Comparison of ENCODE assay signal across 17 cellular contexts in genomic region chr2:240383099-240383758, GRCh38. TPM values are rescaled to one million over a fixed set of nuclear protein-coding genes. Genes with fewer than 3 reads are reported as not detected.
A peak's percentile ranks its signal among the peaks of the same experiment; 100 is the strongest.
DNase-seq lines count a peak whose midpoint lies in the region; ATAC-seq and TF ChIP-seq lines count a peak whose summit lies in the region.
"Had no signal": no experiment of that assay in that cellular context is flagged by ENCODE, and none has a peak within 500 bp of the region (broad histone marks: within the 10 kb centered on the region; RNA-seq: fewer than 3 reads in every experiment).

No MANE protein-coding gene starts in this region.

- H3K27me3 Mint-ChIP-seq in CD14-positive monocyte (ENCODE audit: low read depth in 3 of 3) = peaks cover 0 to 10% (median 5%) of the 10 kb centered on the region in 3 donors

- peak overlapping the region in 1 of 7 donors; percentile 78 for H3K27ac Mint-ChIP-seq in CD14-positive monocyte
- H3K27ac Mint-ChIP-seq: CD8-positive, alpha-beta T cell; GM23338; IgD-negative memory B cell had no signal

- H3K9me3 ChIP-seq in psoas muscle = no peaks in the 10 kb centered on the region
- H3K9me3 ChIP-seq: HAP-1 had no signal

- peaks cover 0 to 5% (median 0%) of the 10 kb centered on the region in 7 donors for H3K9me3 Mint-ChIP-seq in CD14-positive monocyte
- H3K9me3 Mint-ChIP-seq: GM23338 had no signal

- in situ Hi-C loops in brain microvascular endothelial cell (cut with HindIII; ENCODE audit: low pct_ligation_motif_present, low sequenced_read_pairs) = no loop called here

- intact Hi-C loops in CD14-positive monocyte (cut with micrococcal nuclease) (no loop called here), left ventricle myocardium superior (cut with micrococcal nuclease) (no loop called here), psoas muscle (cut with DNase I) (no loop called here)

- 41 to 57% (median 51%) methylated on average over 16 to 17 of the region's 17 CpGs for WGBS in psoas muscle, 3 donors

- H3K4me1 ChIP-seq in psoas muscle = peaks cover 26% of the 10 kb centered on the region
- H3K4me1 ChIP-seq: HAP-1 had no signal

- no peak overlapping the region for H3K4me3 Mint-ChIP-seq in CD14-positive monocyte
- H3K4me3 Mint-ChIP-seq: CD8-positive, alpha-beta T cell; GM23338; IgD-negative memory B cell had no signal

- H3K4me3 ChIP-seq in psoas muscle (no peak overlapping the region), brain microvascular endothelial cell (ENCODE audit: low read depth, low read length) (no peak overlapping the region)
- H3K4me3 ChIP-seq: GM23338, HAP-1 had no signal

- no peaks in the 10 kb centered on the region for H3K36me3 Mint-ChIP-seq in CD14-positive monocyte
- H3K36me3 Mint-ChIP-seq: CD8-positive, alpha-beta T cell; IgD-negative memory B cell had no signal

- TF ChIP-seq CTCF in CD14-positive monocyte (IDR thresholded peaks at IDR 0.05) (no peak), psoas muscle (IDR thresholded peaks at IDR 0.05) (no peak), brain microvascular endothelial cell (IDR thresholded peaks at IDR 0.05; ENCODE audit: low read depth, low read length, missing control alignments) (no peak)

- H3K27me3 ChIP-seq in psoas muscle (ENCODE audit: insufficient read depth in 3 of 3, low read length in 2 of 3) = no peaks in the 10 kb centered on the region
- H3K27me3 ChIP-seq in brain microvascular endothelial cell (replicated peaks) = no peaks in the 10 kb centered on the region

- H3K4me1 Mint-ChIP-seq in CD14-positive monocyte = no peaks in the 10 kb centered on the region
- H3K4me1 Mint-ChIP-seq: GM23338, IgD-negative memory B cell had no signal

- H3K36me3 ChIP-seq in psoas muscle (ENCODE audit: insufficient read depth in 1 of 2, low read depth in 1 of 2) (no peaks in the 10 kb centered on the region), brain microvascular endothelial cell (replicated peaks) (no peaks in the 10 kb centered on the region)
- H3K36me3 ChIP-seq: HAP-1 had no signal

- ATAC-seq in left ventricle myocardium superior (peak; percentile 46), psoas muscle (no peak), HG03565 (IDR thresholded peaks at IDR 0.05; ENCODE audit: unreplicated experiment) (no peak)
- ATAC-seq: CD8-positive, alpha-beta T cell; GM23338; PC-3; SK-N-SH treated with all-trans-retinoic acid at 6 μM for 48 hours had no signal

- DNase-seq in CD14-positive monocyte (ENCODE audit: low spot score) (peak; percentile 38), RPMI8226 (peak; percentile 87), left ventricle myocardium superior (peak; percentile 34), psoas muscle (peak; percentile 9 to 48), brain microvascular endothelial cell (no peak)
- no peak for DNase-seq in effector CD8-positive, alpha-beta T cell (lab: John Stamatoyannopoulos, UW)
- DNase-seq: CD8-positive, alpha-beta T cell; NCI-H1417 treated with DMSO at 0.1 percent for 48 hours; NCI-H187; NCI-H446 treated with DMSO at 0.1 percent for 48 hours; NCI-H526 treated with DMSO at 0.1 percent for 48 hours; PC-3 had no signal

- H3K27ac ChIP-seq in psoas muscle (no peak overlapping the region), brain microvascular endothelial cell (no peak overlapping the region)

RNA-seq across cellular contexts. Expression of gene GPC1, which starts 52.2 kb away (rescaled TPM):
- not detected for polyA plus RNA-seq in CD14-positive monocyte
- 177 TPM for total RNA-seq in left ventricle myocardium superior
- 100 to 1,000 TPM; 115 to 180 (median 142) TPM for total RNA-seq in psoas muscle
- 100 to 1,000 TPM in 2 of 3 donors, 10 to 100 TPM in 1; 85.4 to 116 (median 103) TPM for polyA plus RNA-seq in psoas muscle

Comparison
In these comparisons a context has a peak if more than half of its experiments do, and no peak if none do; other contexts are left out.
1. DNase-seq: peak in CD14-positive monocyte (single experiment), RPMI8226 (single experiment), left ventricle myocardium superior (single experiment) and psoas muscle (2 of 2); none in brain microvascular endothelial cell (single experiment) and effector CD8-positive, alpha-beta T cell (single experiment).